Comparison of ENCODE assay signal across 34 cellular contexts in genomic region chr5:114940709-114941108, GRCh38.
DNase-seq lines count a peak whose midpoint lies in the region; ATAC-seq, FAIRE-seq and TF ChIP-seq lines count a peak whose summit lies in the region.
"Had no signal": no experiment of that assay in that cellular context is flagged by ENCODE, and none has a peak within 500 bp of the region (broad histone marks: within the 10 kb centered on the region; RNA-seq: fewer than 3 reads in every experiment).

No MANE protein-coding gene starts in this region.

- H3K4me2 ChIP-seq in HepG2 (ENCODE audit: low read depth, low read length) (no peak overlapping the region), A549 (no peak overlapping the region), IMR-90 (ENCODE audit: low read depth, low read length) (no peak overlapping the region), K562 (ENCODE audit: insufficient read depth, low read length) (no peak overlapping the region)
- H3K4me2 ChIP-seq: BLaER1; BLaER1 treated with 17β-estradiol and CSF1 and Interleukin-3, amounts not matched to agents 10 nM and 100 nM had no signal

- peaks cover 56% of the 10 kb centered on the region for H3K9me3 ChIP-seq in HepG2 (ENCODE audit: low read length)
- no peaks in the 10 kb centered on the region for H3K9me3 ChIP-seq in right lobe of liver
- no peaks in the 10 kb centered on the region for H3K9me3 ChIP-seq in A549
- H3K9me3 ChIP-seq in IMR-90 (ENCODE audit: control insufficient read depth, insufficient read depth, low read length) = peaks cover 3% of the 10 kb centered on the region
- H3K9me3 ChIP-seq in K562 (replicated peaks; ENCODE audit: control insufficient read depth, insufficient read depth, low read depth, low read length) = no peaks in the 10 kb centered on the region; the same call in 1 of the 2 replicates
- peaks cover 37% of the 10 kb centered on the region for H3K9me3 ChIP-seq in left ventricle myocardium inferior (replicated peaks)
- H3K9me3 ChIP-seq: BE2C had no signal

- no peak overlapping the region for H3K4ac ChIP-seq in IMR-90 (ENCODE audit: low read depth, low read length)

- no peak overlapping the region for H2BK20ac ChIP-seq in IMR-90 (ENCODE audit: low read depth, low read length)

- no peak overlapping the region for H2BK120ac ChIP-seq in IMR-90 (ENCODE audit: low read depth, low read length)

- H2BK15ac ChIP-seq in IMR-90 (ENCODE audit: low read depth, low read length) = no peak overlapping the region

- DNase-seq in HepG2 (ENCODE audit: low spot score) (no peak), right lobe of liver (no peak), A549 (ENCODE audit: low read depth in 1 of 2, low spot score in 1 of 2) (no peak), IMR-90 (no peak), K562 (ENCODE audit: extremely low read depth in 1 of 4, low spot score in 3 of 4) (no peak), left ventricle myocardium inferior (no peak)
- DNase-seq: 8988T; ACHN; AML-193; BE2C; C1 segment of cervical spinal cord; Caco-2; Calu3; CD4-positive, alpha-beta memory T cell; CD4-positive, alpha-beta T cell; CD4-positive, CD25-positive, alpha-beta regulatory T cell; CD8-positive, alpha-beta memory T cell; CD8-positive, alpha-beta T cell; COR-L47; DMS 273 treated with DMSO at 0.1 percent for 48 hours; DMS153; DMS53; DMS79; DMS79 treated with DMSO at 0.1 percent for 48 hours; DND-41; EL had no signal

- H3K36me3 ChIP-seq in HepG2 (replicated peaks in 1 of 2; ENCODE audit: control insufficient read depth in 1 of 2, insufficient read depth in 2 of 2, low read length in 2 of 2) = no peaks in the 10 kb centered on the region
- no peaks in the 10 kb centered on the region for H3K36me3 ChIP-seq in right lobe of liver
- H3K36me3 ChIP-seq in IMR-90 (ENCODE audit: control insufficient read depth, insufficient read depth, low read length) = no peaks in the 10 kb centered on the region
- H3K36me3 ChIP-seq in K562 (ENCODE audit: control insufficient read depth, insufficient read depth, low read length) = no peaks in the 10 kb centered on the region
- no peaks in the 10 kb centered on the region for H3K36me3 ChIP-seq in left ventricle myocardium inferior
- H3K36me3 ChIP-seq: BE2C, BLaER1 had no signal

- H2BK5ac ChIP-seq in IMR-90 (ENCODE audit: low read depth, low read length, poor library complexity, severe bottlenecking) = no peak overlapping the region

- H2AK9ac ChIP-seq in IMR-90 (replicated peaks; ENCODE audit: low read depth, low read length, poor library complexity) = no peak overlapping the region

- H3K9ac ChIP-seq in HepG2 (ENCODE audit: insufficient read depth, low read depth, low read length) (no peak overlapping the region), IMR-90 (ENCODE audit: low read depth, low read length) (no peak overlapping the region), K562 (ENCODE audit: insufficient read depth in 1 of 2, low read depth in 2 of 2, low read length in 2 of 2) (no peak overlapping the region)
- H3K9ac ChIP-seq: BLaER1; BLaER1 treated with 17β-estradiol and CSF1 and Interleukin-3, amounts not matched to agents 10 nM and 100 nM had no signal

- FAIRE-seq in HepG2 (lab: Jason Lieb, UNC) (no peak), A549 (lab: Jason Lieb, UNC) (no peak), K562 (lab: Jason Lieb, UNC) (no peak)
- FAIRE-seq: A204.1, D721Med had no signal

- ATAC-seq in HepG2 (no peak), right lobe of liver (no peak), A549 (no peak), IMR-90 (ENCODE audit: low read depth) (no peak), K562 (no peak), HG03025 (IDR thresholded peaks at IDR 0.05; ENCODE audit: low FRiP score, unreplicated experiment) (no peak), GM21381 (IDR thresholded peaks at IDR 0.05; ENCODE audit: unreplicated experiment) (no peak)
- ATAC-seq: CD8-positive, alpha-beta T cell had no signal

- H3K14ac ChIP-seq in IMR-90 (replicated peaks; ENCODE audit: low read depth, low read length) = no peak overlapping the region

- TF ChIP-seq POLR2A in HepG2 (IDR thresholded peaks at IDR 0.05; ENCODE audit: insufficient read depth in 1 of 2, low read depth in 2 of 2, low read length in 2 of 2) = no peak
- TF ChIP-seq POLR2A in right lobe of liver (IDR thresholded peaks at IDR 0.05) = no peak
- TF ChIP-seq POLR2A in A549 (IDR thresholded peaks at IDR 0.05; ENCODE audit: low read length) = no peak
- TF ChIP-seq POLR2A in IMR-90 (IDR thresholded peaks at IDR 0.05; ENCODE audit: low read depth, low read length) = no peak
- no peak for TF ChIP-seq POLR2A in K562 (conservative IDR thresholded peaks at IDR 0.05)

- H3K9me1 ChIP-seq in IMR-90 (ENCODE audit: insufficient read depth, low read length) (no peaks in the 10 kb centered on the region), K562 (ENCODE audit: control insufficient read depth, insufficient read depth, low read length) (no peaks in the 10 kb centered on the region)

- H3K18ac ChIP-seq in IMR-90 (ENCODE audit: low read depth, low read length) = no peak overlapping the region

- POLR2A ChIA-PET in HepG2 (lab: Yijun Ruan, JAX) = no interaction called here
- POLR2A ChIA-PET in A549 (lab: Yijun Ruan, JAX) = no interaction called here
- POLR2A ChIA-PET in IMR-90 (lab: Charles Lee; ENCODE audit: unreplicated experiment) = no interaction called here
- POLR2A ChIA-PET in K562 (lab: Yijun Ruan, JAX) = no interaction called here

- H3K27me3 ChIP-seq in HepG2 (ENCODE audit: control insufficient read depth in 1 of 2, insufficient read depth in 2 of 2, low read length in 2 of 2) = no peaks in the 10 kb centered on the region
- no peaks in the 10 kb centered on the region for H3K27me3 ChIP-seq in right lobe of liver
- no peaks in the 10 kb centered on the region for H3K27me3 ChIP-seq in IMR-90 (ENCODE audit: control insufficient read depth, insufficient read depth, low read length)
- H3K27me3 ChIP-seq in K562 (ENCODE audit: control insufficient read depth in 2 of 2, insufficient read depth in 2 of 2, low read length in 2 of 2) = no peaks in the 10 kb centered on the region
- no peaks in the 10 kb centered on the region for H3K27me3 ChIP-seq in left ventricle myocardium inferior (ENCODE audit: low read depth)
- H3K27me3 ChIP-seq: BE2C, BLaER1 had no signal

- no peak overlapping the region for H4K91ac ChIP-seq in IMR-90 (ENCODE audit: insufficient read depth, low read depth, low read length)

- H2AFZ ChIP-seq in HepG2 (ENCODE audit: low read length) (no peak overlapping the region), IMR-90 (replicated peaks; ENCODE audit: low read length, poor library complexity) (no peak overlapping the region), K562 (ENCODE audit: low read depth, low read length) (no peak overlapping the region)

- H3K4me1 ChIP-seq in HepG2 (ENCODE audit: insufficient read depth, low read length) = no peaks in the 10 kb centered on the region
- H3K4me1 ChIP-seq in right lobe of liver = peaks cover 0 to 3% (median 0%) of the 10 kb centered on the region in 4 donors
- no peaks in the 10 kb centered on the region for H3K4me1 ChIP-seq in A549
- no peaks in the 10 kb centered on the region for H3K4me1 ChIP-seq in IMR-90 (ENCODE audit: control insufficient read depth, insufficient read depth, low read length)
- H3K4me1 ChIP-seq in K562 (replicated peaks in 1 of 2; ENCODE audit: control insufficient read depth in 2 of 2, insufficient read depth in 2 of 2, low read length in 2 of 2) = no peaks in the 10 kb centered on the region
- H3K4me1 ChIP-seq in left ventricle myocardium inferior = no peaks in the 10 kb centered on the region
- H3K4me1 ChIP-seq: BE2C; BLaER1; BLaER1 treated with 17β-estradiol and CSF1 and Interleukin-3, amounts not matched to agents 10 nM and 100 nM; Caco-2 had no signal

- WGBS in HepG2 (ENCODE audit: low lambda C conversion rate) = 2% methylated on average over 1 of the region's 1 CpG
- WGBS in right lobe of liver (ENCODE audit: insufficient coverage, low coverage, low lambda C conversion rate, missing lambda C conversion rate) = 40% methylated on average over 1 of the region's 1 CpG
- 0% methylated on average over 1 of the region's 1 CpG for WGBS in A549 (ENCODE audit: missing lambda C conversion rate)
- no CpG with 5 or more reads among the region's 1 CpG for WGBS in IMR-90 (ENCODE audit: extremely low coverage in 2 of 2, insufficient read length in 1 of 2), 2 experiments
- 0% methylated on average over 1 of the region's 1 CpG for WGBS in K562 (ENCODE audit: insufficient coverage, low coverage, missing lambda C conversion rate)

- H3K56ac ChIP-seq in IMR-90 (ENCODE audit: extremely low read depth, insufficient read depth, low read length) = no peak overlapping the region

- intact Hi-C loops in HepG2 (cut with micrococcal nuclease; ENCODE audit: unreplicated experiment) (no loop called here), right lobe of liver (cut with DNase I) (no loop called here), IMR-90 (cut with micrococcal nuclease) (no loop called here), K562 (cut with micrococcal nuclease) (no loop called here), left ventricle myocardium inferior (cut with micrococcal nuclease) (no loop called here)

- dilution Hi-C loops in IMR-90 (cut with HindIII; ENCODE audit: low sequenced_read_pairs, unreplicated experiment) = no loop called here

- no peak overlapping the region for H2AK5ac ChIP-seq in IMR-90 (ENCODE audit: low read depth, low read length)

- H3K27ac ChIP-seq in HepG2 (ENCODE audit: extremely low read length, insufficient read depth, low read length) (no peak overlapping the region), right lobe of liver (no peak overlapping the region), A549 (no peak overlapping the region), IMR-90 (ENCODE audit: insufficient read depth, low read length) (no peak overlapping the region), K562 (ENCODE audit: extremely low read depth, low read depth, low read length) (no peak overlapping the region), left ventricle myocardium inferior (replicated peaks) (no peak overlapping the region)
- H3K27ac ChIP-seq: 22Rv1; BLaER1; BLaER1 treated with 17β-estradiol and CSF1 and Interleukin-3, amounts not matched to agents 10 nM and 100 nM; C4-2B had no signal

- H4K8ac ChIP-seq in IMR-90 (ENCODE audit: low read depth in 2 of 2, low read length in 2 of 2) = no peak overlapping the region

- TF ChIP-seq CTCF in HepG2 (CRISPR knock-in tag; IDR thresholded peaks at IDR 0.05) = no peak
- TF ChIP-seq CTCF in right lobe of liver (IDR thresholded peaks at IDR 0.05) = no peak
- no peak for TF ChIP-seq CTCF in A549 (IDR thresholded peaks at IDR 0.05)
- no peak for TF ChIP-seq CTCF in IMR-90 (conservative IDR thresholded peaks at IDR 0.05; ENCODE audit: low read depth, low read length)
- TF ChIP-seq CTCF in K562 (IDR thresholded peaks at IDR 0.05 in 2 of 3, conservative IDR thresholded peaks at IDR 0.05 in 1 of 3; ENCODE audit: insufficient read depth in 2 of 3, low read depth in 1 of 3, low read length in 3 of 3) = no peak
- no peak for TF ChIP-seq CTCF in left ventricle myocardium inferior (IDR thresholded peaks at IDR 0.05; ENCODE audit: borderline replicate concordance)

- in situ Hi-C loops in HepG2 (cut with HindIII; ENCODE audit: extremely low pct_ligation_motif_present, low pct_unique_long_range_greater_than_20kb) (no loop called here), IMR-90 (cut with MboI; ENCODE audit: low sequenced_read_pairs) (no loop called here), K562 (cut with MboI) (no loop called here)

- H3K23ac ChIP-seq in IMR-90 (ENCODE audit: low read depth, low read length) = no peak overlapping the region

- H3K79me2 ChIP-seq in HepG2 (ENCODE audit: insufficient read depth, low read length) (no peaks in the 10 kb centered on the region), K562 (ENCODE audit: control insufficient read depth, insufficient read depth, low read length) (no peaks in the 10 kb centered on the region)

- H3K4me3 ChIP-seq in HepG2 (replicated peaks in 1 of 3; ENCODE audit: insufficient read depth in 1 of 3, low read depth in 2 of 3, low read length in 3 of 3) = no peak overlapping the region
- H3K4me3 ChIP-seq in right lobe of liver = no peak overlapping the region
- H3K4me3 ChIP-seq in A549 = no peak overlapping the region
- no peak overlapping the region for H3K4me3 ChIP-seq in IMR-90 (ENCODE audit: insufficient read depth, low read depth, low read length)
- H3K4me3 ChIP-seq in K562 = no peak overlapping the region
- H3K4me3 ChIP-seq in left ventricle myocardium inferior = no peak overlapping the region
- H3K4me3 ChIP-seq: BLaER1; BLaER1 treated with 17β-estradiol and CSF1 and Interleukin-3, amounts not matched to agents 10 nM and 100 nM had no signal

- H4K5ac ChIP-seq in IMR-90 (ENCODE audit: low read depth, low read length) = no peak overlapping the region

- H3K79me1 ChIP-seq in IMR-90 (ENCODE audit: low read depth in 1 of 2, low read length in 2 of 2) = no peaks in the 10 kb centered on the region

- CTCF ChIA-PET in HepG2 (lab: Yijun Ruan, JAX; ENCODE audit: low intra/inter-chr PET ratio, low total read pairs) (no interaction called here), A549 (lab: Yijun Ruan, JAX) (no interaction called here), IMR-90 (lab: Yijun Ruan, JAX) (no interaction called here), K562 (lab: Yijun Ruan, JAX; ENCODE audit: low intra/inter-chr PET ratio) (no interaction called here)

- H4K20me1 ChIP-seq in HepG2 (ENCODE audit: insufficient read depth, low read length) = no peaks in the 10 kb centered on the region
- no peaks in the 10 kb centered on the region for H4K20me1 ChIP-seq in IMR-90 (ENCODE audit: insufficient read depth, low read length)
- H4K20me1 ChIP-seq in K562 (replicated peaks; ENCODE audit: control insufficient read depth, insufficient read depth, low read length) = no peaks in the 10 kb centered on the region
- H4K20me1 ChIP-seq: BLaER1; BLaER1 treated with 17β-estradiol and CSF1 and Interleukin-3, amounts not matched to agents 10 nM and 100 nM had no signal

- TF ChIP-seq RAD21 in HepG2 (CRISPR knock-in tag; IDR thresholded peaks at IDR 0.05) (no peak), A549 (conservative IDR thresholded peaks at IDR 0.05 in 1 of 2, IDR thresholded peaks at IDR 0.05 in 1 of 2) (no peak), IMR-90 (IDR thresholded peaks at IDR 0.05; ENCODE audit: low read length) (no peak), K562 (CRISPR knock-in tag; conservative IDR thresholded peaks at IDR 0.05 in 1 of 2, IDR thresholded peaks at IDR 0.05 in 1 of 2) (no peak)

- BruUV-seq in HepG2 (replicated peaks; lab: Mats Ljungman, UMichigan) (no TSS peak), IMR-90 (replicated peaks; lab: Mats Ljungman, UMichigan) (no TSS peak), K562 (replicated peaks; lab: Mats Ljungman, UMichigan) (no TSS peak)

- no peak for TF ChIP-seq EP300 in HepG2 (IDR thresholded peaks at IDR 0.05; ENCODE audit: low read depth in 2 of 2, low read length in 2 of 2)
- no peak for TF ChIP-seq EP300 in HepG2 (CRISPR knock-in tag; IDR thresholded peaks at IDR 0.05; ENCODE audit: borderline replicate concordance)
- no peak for TF ChIP-seq EP300 in A549 (IDR thresholded peaks at IDR 0.05)
- TF ChIP-seq EP300 in K562 (IDR thresholded peaks at IDR 0.05; ENCODE audit: low read length) = no peak

Comparison
In these comparisons a context has a peak if more than half of its experiments do, and no peak if none do; other contexts are left out.
1. Of the 241 proteins assayed by ChIP-seq in both HepG2 and K562: peak only in HepG2: MAFF and MAFK; only in K562: none; in both: none; in neither: 239.